In genomic region chr6:139732451-139732850, GRCh38 we compare ENCODE assay signal across 14 cellular contexts.
A peak's percentile ranks its signal among the peaks of the same experiment; 100 is the strongest.
DNase-seq lines count a peak whose midpoint lies in the region; ATAC-seq, FAIRE-seq and TF ChIP-seq lines count a peak whose summit lies in the region.
"Had no signal": no experiment of that assay in that cellular context is flagged by ENCODE, and none has a peak within 500 bp of the region (broad histone marks: within the 10 kb centered on the region; RNA-seq: fewer than 3 reads in every experiment).

No MANE protein-coding gene starts in this region.

- no peak overlapping the region for H4K8ac ChIP-seq in H9 (replicated peaks; ENCODE audit: insufficient read length, low read depth, low read length)

- TF ChIP-seq POLR2A in H54 (IDR thresholded peaks at IDR 0.05; ENCODE audit: low read depth, low read length): no peak

- H3K9me3 Mint-ChIP-seq in activated CD4-positive, alpha-beta T cell treated with anti-CD3 and anti-CD28 coated beads for 36 hours (ENCODE audit: low read depth): no peaks in the 10 kb centered on the region
- no peaks in the 10 kb centered on the region for H3K9me3 Mint-ChIP-seq in H9
- H3K9me3 Mint-ChIP-seq: activated CD4-positive, alpha-beta T cell treated with anti-CD3 and anti-CD28 coated beads, Interleukin-2, amount 10 ng/mL, durations not matched to agents 24 days and 14 days; activated naive CD4-positive, alpha-beta T cell treated with anti-CD3 and anti-CD28 coated beads, Interleukin-2, amount 10 ng/mL, durations not matched to agents 7 days and 5 days had no signal

- no peaks in the 10 kb centered on the region for H3K36me3 Mint-ChIP-seq in activated CD4-positive, alpha-beta T cell treated with anti-CD3 and anti-CD28 coated beads for 36 hours (ENCODE audit: low read depth)
- no peaks in the 10 kb centered on the region for H3K36me3 Mint-ChIP-seq in H9 (ENCODE audit: insufficient read depth in 1 of 3, low read depth in 3 of 3)
- H3K36me3 Mint-ChIP-seq: activated naive CD4-positive, alpha-beta T cell treated with anti-CD3 and anti-CD28 coated beads, Interleukin-2, amount 10 ng/mL, durations not matched to agents 7 days and 5 days had no signal

- POLR2A ChIA-PET in activated CD4-positive, alpha-beta T cell treated with anti-CD3 and anti-CD28 coated beads for 36 hours (lab: Charles Lee): no interaction called here
- POLR2A ChIA-PET in GM10248 (lab: Yijun Ruan, JAX): no interaction called here

- H3K79me1 ChIP-seq in H9 (ENCODE audit: insufficient read depth, low read depth, low read length, poor library complexity, severe bottlenecking): no peaks in the 10 kb centered on the region

- H3K23ac ChIP-seq in H9 (ENCODE audit: insufficient read length, low read depth, low read length): no peak overlapping the region

- no peak overlapping the region for H3K4me3 Mint-ChIP-seq in activated CD4-positive, alpha-beta T cell treated with anti-CD3 and anti-CD28 coated beads for 36 hours
- H3K4me3 Mint-ChIP-seq in H9: no peak overlapping the region
- H3K4me3 Mint-ChIP-seq: activated CD4-positive, alpha-beta T cell treated with anti-CD3 and anti-CD28 coated beads, Interleukin-2, amount 10 ng/mL, durations not matched to agents 24 days and 14 days; activated naive CD4-positive, alpha-beta T cell treated with anti-CD3 and anti-CD28 coated beads, Interleukin-2, amount 10 ng/mL, durations not matched to agents 7 days and 5 days had no signal

- no peak overlapping the region for H3K27ac Mint-ChIP-seq in activated CD4-positive, alpha-beta T cell treated with anti-CD3 and anti-CD28 coated beads for 36 hours
- no peak overlapping the region for H3K27ac Mint-ChIP-seq in H9
- H3K27ac Mint-ChIP-seq: activated CD4-positive, alpha-beta T cell treated with anti-CD3 and anti-CD28 coated beads, Interleukin-2, amount 10 ng/mL, durations not matched to agents 24 days and 14 days; activated naive CD4-positive, alpha-beta T cell treated with anti-CD3 and anti-CD28 coated beads, Interleukin-2, amount 10 ng/mL, durations not matched to agents 7 days and 5 days had no signal

- WGBS in H9 (ENCODE audit: extremely low coverage, insufficient read length, low lambda C conversion rate): no CpG with 5 or more reads among the region's 3 CpGs

- H2AFZ ChIP-seq in H9 (ENCODE audit: low read length): no peak overlapping the region

- H3K4me1 ChIP-seq in RWPE2 (ENCODE audit: insufficient read depth, poor library complexity, severe bottlenecking) (peaks cover 10% of the 10 kb centered on the region), H9 (ENCODE audit: insufficient read depth, low read length) (no peaks in the 10 kb centered on the region; the same call in 1 of the 2 replicates)

- no peak overlapping the region for H3K14ac ChIP-seq in H9 (ENCODE audit: insufficient read depth, low read length)

- FAIRE-seq in H54 (lab: Jason Lieb, UNC): peak; percentile 93

- H4K20me1 ChIP-seq in H9 (ENCODE audit: control insufficient read depth, insufficient read depth, insufficient read length): no peaks in the 10 kb centered on the region

- H3K79me2 ChIP-seq in H9 (ENCODE audit: insufficient read depth, low read length): no peaks in the 10 kb centered on the region

- H3K9me3 ChIP-seq in RWPE2 (ENCODE audit: severe bottlenecking): no peaks in the 10 kb centered on the region
- H3K9me3 ChIP-seq in H9 (ENCODE audit: control insufficient read depth, low read depth, low read length): no peaks in the 10 kb centered on the region

- H3K4ac ChIP-seq in H9 (ENCODE audit: low read depth, low read length): no peak overlapping the region

- H4K91ac ChIP-seq in H9 (ENCODE audit: insufficient read length, low read depth, low read length): no peak overlapping the region

- CTCF ChIA-PET in activated CD4-positive, alpha-beta T cell treated with anti-CD3 and anti-CD28 coated beads for 36 hours (lab: Charles Lee): no interaction called here
- CTCF ChIA-PET in GM10248 (lab: Yijun Ruan, JAX): no interaction called here

- H3K27me3 ChIP-seq in RWPE2 (ENCODE audit: insufficient read depth, poor library complexity, severe bottlenecking) (no peaks in the 10 kb centered on the region), H9 (ENCODE audit: insufficient read depth, low read length) (no peaks in the 10 kb centered on the region)

- H3K23me2 ChIP-seq in H9 (ENCODE audit: insufficient read length, low read depth, low read length, poor library complexity, severe bottlenecking): no peaks in the 10 kb centered on the region

- no peak overlapping the region for H2BK120ac ChIP-seq in H9 (ENCODE audit: low read depth, low read length, poor library complexity, severe bottlenecking)

- TF ChIP-seq CTCF in RWPE2 (IDR thresholded peaks at IDR 0.05; ENCODE audit: poor library complexity, severe bottlenecking) (no peak), fibroblast of mammary gland (conservative IDR thresholded peaks at IDR 0.05; ENCODE audit: control insufficient read depth, insufficient read depth, low read depth, low read length) (no peak), GM10248 (IDR thresholded peaks at IDR 0.05; ENCODE audit: control extremely low read depth, extremely low read depth, low read depth, missing control alignments) (no peak), H9 (conservative IDR thresholded peaks at IDR 0.05) (no peak)

- intact Hi-C loops in sciatic nerve (cut with DNase I): no loop called here
- intact Hi-C loops in activated CD4-positive, alpha-beta T cell treated with anti-CD3 and anti-CD28 coated beads for 36 hours (cut with DNase I, micrococcal nuclease): no loop called here

- no peak overlapping the region for H2BK15ac ChIP-seq in H9 (ENCODE audit: low read depth, low read length)

- H3K4me1 Mint-ChIP-seq in activated CD4-positive, alpha-beta T cell treated with anti-CD3 and anti-CD28 coated beads for 36 hours: no peaks in the 10 kb centered on the region
- no peaks in the 10 kb centered on the region for H3K4me1 Mint-ChIP-seq in H9
- H3K4me1 Mint-ChIP-seq: activated CD4-positive, alpha-beta T cell treated with anti-CD3 and anti-CD28 coated beads, Interleukin-2, amount 10 ng/mL, durations not matched to agents 24 days and 14 days; activated naive CD4-positive, alpha-beta T cell treated with anti-CD3 and anti-CD28 coated beads, Interleukin-2, amount 10 ng/mL, durations not matched to agents 7 days and 5 days had no signal

- no peak overlapping the region for H3T11ph ChIP-seq in H9 (ENCODE audit: low read length)

- H2BK12ac ChIP-seq in H9 (ENCODE audit: insufficient read length, low read depth, low read length): no peak overlapping the region

- no peaks in the 10 kb centered on the region for H3K27me3 Mint-ChIP-seq in activated CD4-positive, alpha-beta T cell treated with anti-CD3 and anti-CD28 coated beads for 36 hours
- no peaks in the 10 kb centered on the region for H3K27me3 Mint-ChIP-seq in H9 (ENCODE audit: low read depth)
- H3K27me3 Mint-ChIP-seq: activated naive CD4-positive, alpha-beta T cell treated with anti-CD3 and anti-CD28 coated beads, Interleukin-2, amount 10 ng/mL, durations not matched to agents 7 days and 5 days had no signal

- no peaks in the 10 kb centered on the region for H3K36me3 ChIP-seq in RWPE2 (ENCODE audit: low read depth)

- no peak overlapping the region for H3K4me2 ChIP-seq in H9 (ENCODE audit: insufficient read depth, insufficient read length, low read length)

- H2BK5ac ChIP-seq in H9 (ENCODE audit: insufficient read length, low read length): no peak overlapping the region

- H3K9ac ChIP-seq in H9 (ENCODE audit: extremely low read depth, insufficient read length, low read length): no peak overlapping the region

- H3K18ac ChIP-seq in H9 (ENCODE audit: insufficient read length, low read depth, low read length): no peak overlapping the region

- H3K4me3 ChIP-seq in RWPE2 (ENCODE audit: severe bottlenecking): no peak overlapping the region
- H3K4me3 ChIP-seq in fibroblast of mammary gland (ENCODE audit: control insufficient read depth, low read depth, low read length): no peak overlapping the region
- H3K4me3 ChIP-seq: skin epidermis had no signal

- H3K27ac ChIP-seq in RWPE2 (ENCODE audit: poor library complexity, severe bottlenecking) (no peak overlapping the region), H9 (ENCODE audit: insufficient read length, low read depth, low read length) (no peak overlapping the region)

- no peak overlapping the region for H2BK20ac ChIP-seq in H9 (ENCODE audit: low read depth, low read length, poor library complexity, severe bottlenecking)

- H2AK5ac ChIP-seq in H9 (ENCODE audit: insufficient read length, low read length): no peak overlapping the region

- DNase-seq in H54 (ENCODE audit: insufficient read length, low spot score) (peak; percentile 26), RWPE2 (ENCODE audit: low spot score) (no peak), fibroblast of mammary gland (ENCODE audit: low read depth) (peak; percentile 87), sciatic nerve (ENCODE audit: low spot score) (no peak), germinal center (ENCODE audit: low spot score) (no peak), GM10248 (ENCODE audit: extremely low spot score) (no peak), H9 (no peak)
- no peak for DNase-seq in activated CD4-positive, alpha-beta T cell treated with anti-CD3 and anti-CD28 coated beads for 36 hours
- DNase-seq: activated CD4-positive, alpha-beta T cell treated with anti-CD3 and anti-CD28 coated beads, Interleukin-2, amount 10 ng/mL, durations not matched to agents 24 days and 14 days; activated naive CD4-positive, alpha-beta T cell treated with anti-CD3 and anti-CD28 coated beads, Interleukin-2, amount 10 ng/mL, durations not matched to agents 7 days and 5 days; effector CD8-positive, alpha-beta T cell; SHP77; stimulated activated CD8-positive, alpha-beta memory T cell treated with anti-CD3 and anti-CD28 coated beads, Interleukin-4, amount 100 ng/mL, for 48 hours had no signal

- no peak overlapping the region for H3K56ac ChIP-seq in H9 (ENCODE audit: insufficient read length, low read depth, low read length)

- ATAC-seq in RWPE2 (ENCODE audit: low read depth) (peak; percentile 84), sciatic nerve (peak; percentile 66)
- ATAC-seq in activated CD4-positive, alpha-beta T cell treated with anti-CD3 and anti-CD28 coated beads for 36 hours: no peak

- no peak overlapping the region for H4K5ac ChIP-seq in H9 (ENCODE audit: insufficient read length, low read depth, low read length)

Comparison
In these comparisons a context has a peak if more than half of its experiments do, and no peak if none do; other contexts are left out.
1. DNase-seq: peak in H54 (single experiment) and fibroblast of mammary gland (single experiment); none in RWPE2 (single experiment), sciatic nerve (single experiment), germinal center (single experiment), activated CD4-positive, alpha-beta T cell treated with anti-CD3 and anti-CD28 coated beads for 36 hours (single experiment), GM10248 (single experiment) and H9 (single experiment).